Comparison of ENCODE assay signal across 10 cellular contexts in the genomic region with DNA sequence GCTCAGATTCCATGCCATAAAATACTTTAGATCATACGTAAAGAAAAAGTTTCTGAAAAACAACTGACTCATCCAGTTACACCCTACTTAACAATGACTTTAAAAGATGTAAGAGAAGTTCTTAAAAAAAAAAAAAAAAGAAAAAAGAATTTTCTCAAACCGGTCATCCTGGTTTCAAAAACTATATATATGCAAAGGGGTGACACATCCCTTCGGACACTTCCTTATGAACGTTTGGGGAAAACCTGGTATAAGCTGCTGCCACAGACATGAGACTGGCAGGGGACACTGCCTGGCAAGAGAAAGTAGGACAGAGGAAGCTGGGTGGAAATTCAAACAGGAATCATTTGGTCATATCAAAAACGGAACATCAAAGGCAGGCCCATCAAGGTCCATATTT.
DNase-seq lines count a peak whose midpoint lies in the region; ATAC-seq and TF ChIP-seq lines count a peak whose summit lies in the region.
"Had no signal": no experiment of that assay in that cellular context is flagged by ENCODE, and none has a peak within 500 bp of the region (broad histone marks: within the 10 kb centered on the region; RNA-seq: fewer than 3 reads in every experiment).

No MANE protein-coding gene starts in this region.

- peaks cover 20% of the 10 kb centered on the region for H3K4me1 Mint-ChIP-seq in MCF 10A (ENCODE audit: insufficient read depth, unreplicated experiment)
- H3K4me1 Mint-ChIP-seq in activated T-helper 1 cell treated with anti-CD3 and anti-CD28 coated beads, Interleukin-12 subunit alpha, Interleukin-12 subunit beta, Interleukin-2, Interleukin-4 antibody, amounts not matched to agents 30 ng/mL and 10 ng/mL and 1 ng/mL, durations not matched to agents 14 hours and 24 hours and 36 hours (ENCODE audit: low read depth), result no peaks in the 10 kb centered on the region

- H3K36me3 ChIP-seq in HCT116 (ENCODE audit: control insufficient read depth in 1 of 2, insufficient read depth in 2 of 2, low read length in 2 of 2), result no peaks in the 10 kb centered on the region
- H3K36me3 ChIP-seq in left ventricle myocardium inferior, result no peaks in the 10 kb centered on the region
- no peaks in the 10 kb centered on the region for H3K36me3 ChIP-seq in stomach

- CTCF ChIA-PET in HCT116 (lab: Charles Lee), result no interaction called here
- CTCF ChIA-PET in MCF 10A (lab: Yijun Ruan, JAX), result interaction anchor here (0.8 kb wide), 1 partner anchor 1811 kb away, joined by 4 read pairs; no protein-coding TSS in a partner anchor

- peaks cover 0 to 7% of the 10 kb centered on the region in 2 experiments; a peak in 2 of 4 replicates for H3K4me1 ChIP-seq in HCT116 (ENCODE audit: control insufficient read depth in 1 of 2, insufficient read depth in 2 of 2, low read length in 2 of 2)
- H3K4me1 ChIP-seq in left ventricle myocardium inferior, result peaks cover 76% of the 10 kb centered on the region
- H3K4me1 ChIP-seq in stomach, result peaks cover 0 to 42% (median 16%) of the 10 kb centered on the region in 4 donors

- H3K36me3 Mint-ChIP-seq in MCF 10A (ENCODE audit: insufficient read depth, unreplicated experiment), result no peaks in the 10 kb centered on the region
- H3K36me3 Mint-ChIP-seq in activated T-helper 1 cell treated with anti-CD3 and anti-CD28 coated beads, Interleukin-12 subunit alpha, Interleukin-12 subunit beta, Interleukin-2, Interleukin-4 antibody, amounts not matched to agents 30 ng/mL and 10 ng/mL and 1 ng/mL, durations not matched to agents 14 hours and 24 hours and 36 hours (ENCODE audit: low read depth), result no peaks in the 10 kb centered on the region

- H3K9me2 ChIP-seq in HCT116 (ENCODE audit: insufficient read depth), result no peaks in the 10 kb centered on the region

- H3K9me3 Mint-ChIP-seq in MCF 10A (ENCODE audit: unreplicated experiment), result no peaks in the 10 kb centered on the region
- peaks cover 6% of the 10 kb centered on the region for H3K9me3 Mint-ChIP-seq in activated T-helper 1 cell treated with anti-CD3 and anti-CD28 coated beads, Interleukin-12 subunit alpha, Interleukin-12 subunit beta, Interleukin-2, Interleukin-4 antibody, amounts not matched to agents 30 ng/mL and 10 ng/mL and 1 ng/mL, durations not matched to agents 14 hours and 24 hours and 36 hours

- H3K9ac ChIP-seq in HCT116 (ENCODE audit: low read length), result no peak overlapping the region

- no peaks in the 10 kb centered on the region for H3K27me3 Mint-ChIP-seq in MCF 10A (ENCODE audit: insufficient read depth, unreplicated experiment)
- peaks cover 6% of the 10 kb centered on the region for H3K27me3 Mint-ChIP-seq in activated T-helper 1 cell treated with anti-CD3 and anti-CD28 coated beads, Interleukin-12 subunit alpha, Interleukin-12 subunit beta, Interleukin-2, Interleukin-4 antibody, amounts not matched to agents 30 ng/mL and 10 ng/mL and 1 ng/mL, durations not matched to agents 14 hours and 24 hours and 36 hours (ENCODE audit: insufficient read depth)

- H3K4me3 Mint-ChIP-seq in MCF 10A (ENCODE audit: unreplicated experiment), result peak overlapping the region; percentile 35
- no peak overlapping the region for H3K4me3 Mint-ChIP-seq in activated T-helper 1 cell treated with anti-CD3 and anti-CD28 coated beads, Interleukin-12 subunit alpha, Interleukin-12 subunit beta, Interleukin-2, Interleukin-4 antibody, amounts not matched to agents 30 ng/mL and 10 ng/mL and 1 ng/mL, durations not matched to agents 14 hours and 24 hours and 36 hours
- H3K4me3 Mint-ChIP-seq: brain had no signal

- TF ChIP-seq RAD21 in HCT116 (IDR thresholded peaks at IDR 0.05; ENCODE audit: low read depth), result no peak

- no peak for TF ChIP-seq EP300 in stomach (IDR thresholded peaks at IDR 0.05)

- intact Hi-C loops in HCT116 (cut with micrococcal nuclease), result no loop called here
- intact Hi-C loops in MCF 10A (cut with micrococcal nuclease), result no loop called here
- intact Hi-C loops in left ventricle myocardium inferior (cut with micrococcal nuclease), result no loop called here
- intact Hi-C loops in stomach (cut with DNase I; ENCODE audit: low total_unique reads), result no loop called here
- intact Hi-C loops in activated T-helper 1 cell treated with anti-CD3 and anti-CD28 coated beads, Interleukin-12 subunit alpha, Interleukin-12 subunit beta, Interleukin-2, Interleukin-4 antibody, amounts not matched to agents 30 ng/mL and 10 ng/mL and 1 ng/mL, durations not matched to agents 14 hours and 24 hours and 36 hours (cut with micrococcal nuclease), result no loop called here

- no peak for ATAC-seq in HCT116
- no peak for ATAC-seq in HG03039 (IDR thresholded peaks at IDR 0.05; ENCODE audit: unreplicated experiment)

- RAD21 ChIA-PET in HCT116 (lab: Charles Lee; ENCODE audit: low non-redundant PET in 1 of 2, low total read pairs in 2 of 2, uncharacterized antibody in 2 of 2, unreplicated experiment in 2 of 2), result no interaction called here

- BruUV-seq in HCT116 (replicated peaks; lab: Mats Ljungman, UMichigan) (no TSS peak), MCF 10A (replicated peaks; lab: Mats Ljungman, UMichigan) (no TSS peak)

- POLR2A ChIA-PET in HCT116 (lab: Charles Lee), result no interaction called here
- POLR2A ChIA-PET in MCF 10A (lab: Yijun Ruan, JAX), result interaction anchor here (0.6 to 3.6 kb wide), 10 partner anchors 10 to 1059 kb away, joined by 3 to 20 read pairs (median 4); a partner anchor contains a TSS

- DNase-seq in HCT116 (ENCODE audit: low read depth, low spot score), result no peak
- DNase-seq in MCF 10A (ENCODE audit: unreplicated experiment), result peak; percentile 44
- DNase-seq in left ventricle myocardium inferior, result no peak
- DNase-seq in substantia nigra (lab: John Stamatoyannopoulos, UW), result no peak
- DNase-seq in stomach, result no peak
- DNase-seq in activated T-helper 1 cell treated with anti-CD3 and anti-CD28 coated beads, Interleukin-12 subunit alpha, Interleukin-12 subunit beta, Interleukin-2, Interleukin-4 antibody, amounts not matched to agents 30 ng/mL and 10 ng/mL and 1 ng/mL, durations not matched to agents 14 hours and 24 hours and 36 hours (ENCODE audit: low spot score), result no peak
- no peak for DNase-seq in NCI-H187 treated with DMSO at 0.1 percent for 48 hours (lab: John Stamatoyannopoulos, UW)

- H3K27ac Mint-ChIP-seq in MCF 10A (ENCODE audit: low read depth, unreplicated experiment), result peak overlapping the region; percentile 97
- no peak overlapping the region for H3K27ac Mint-ChIP-seq in activated T-helper 1 cell treated with anti-CD3 and anti-CD28 coated beads, Interleukin-12 subunit alpha, Interleukin-12 subunit beta, Interleukin-2, Interleukin-4 antibody, amounts not matched to agents 30 ng/mL and 10 ng/mL and 1 ng/mL, durations not matched to agents 14 hours and 24 hours and 36 hours

- H3K9me3 ChIP-seq in HCT116 (ENCODE audit: control insufficient read depth in 1 of 2, insufficient read depth in 1 of 2, low read depth in 1 of 2, low read length in 2 of 2) (no peaks in the 10 kb centered on the region), left ventricle myocardium inferior (replicated peaks) (no peaks in the 10 kb centered on the region), stomach (no peaks in the 10 kb centered on the region)

- TF ChIP-seq POLR2A in HCT116 (IDR thresholded peaks at IDR 0.05; ENCODE audit: borderline replicate concordance, extremely low read depth, insufficient read depth, insufficient read length) (no peak), stomach (IDR thresholded peaks at IDR 0.05) (no peak)

- peak overlapping the region; percentile 29 for H3K4me2 ChIP-seq in HCT116 (ENCODE audit: low read length)

- H3K27ac ChIP-seq in HCT116 (ENCODE audit: low read depth, low read length) (no peak overlapping the region), left ventricle myocardium inferior (replicated peaks) (peak overlapping the region; percentile 68), substantia nigra (ENCODE audit: low read depth, low read length, poor library complexity, severe bottlenecking) (peak overlapping the region; percentile 16), stomach (peak overlapping the region in 2 of 5 donors; percentile 55 to 64)
- H3K27ac ChIP-seq: SK-N-MC had no signal

- H3K79me2 ChIP-seq in HCT116 (ENCODE audit: insufficient read depth, low read length), result 0 out of 2 replicates have a peak, but pooled peaks cover 5% of the 10 kb centered on the region

- H3K27me3 ChIP-seq in HCT116 (ENCODE audit: insufficient read depth, low read length) (no peaks in the 10 kb centered on the region), left ventricle myocardium inferior (ENCODE audit: low read depth) (no peaks in the 10 kb centered on the region), stomach (no peaks in the 10 kb centered on the region)

- WGBS in stomach, 5 donors, result 31 to 33% (median 33%) methylated on average over 5 of the region's 5 CpGs

- no peak for TF ChIP-seq CTCF in HCT116 (IDR thresholded peaks at IDR 0.05 in 2 of 3, conservative IDR thresholded peaks at IDR 0.05 in 1 of 3; ENCODE audit: borderline replicate concordance in 1 of 3, insufficient read depth in 1 of 3, low read depth in 2 of 3, low read length in 2 of 3)
- no peak for TF ChIP-seq CTCF in MCF 10A (IDR thresholded peaks at IDR 0.05; ENCODE audit: unreplicated experiment)
- no peak for TF ChIP-seq CTCF in left ventricle myocardium inferior (IDR thresholded peaks at IDR 0.05; ENCODE audit: borderline replicate concordance)
- TF ChIP-seq CTCF in stomach (IDR thresholded peaks at IDR 0.05), result no peak

- no peak overlapping the region for H2AFZ ChIP-seq in HCT116 (ENCODE audit: low read depth, low read length, poor library complexity, severe bottlenecking)

- H3K4me3 ChIP-seq in HCT116 (replicated peaks in 1 of 2; ENCODE audit: low read depth in 1 of 2, low read length in 2 of 2) (no peak overlapping the region), left ventricle myocardium inferior (no peak overlapping the region), stomach (no peak overlapping the region)
- H3K4me3 ChIP-seq: SK-N-MC had no signal

- H4K20me1 ChIP-seq in HCT116 (ENCODE audit: insufficient read depth), result no peaks in the 10 kb centered on the region

TF ChIP-seq in HCT116, 20 proteins besides CTCF, POLR2A, EP300 and RAD21 (continues in another document):
- no peak for TF ChIP-seq FOSL1 (IDR thresholded peaks at IDR 0.05; ENCODE audit: low read depth)
- no peak for TF ChIP-seq YY1 (IDR thresholded peaks at IDR 0.05; ENCODE audit: extremely low read depth, insufficient replicate concordance, low read depth, low read length)
- TF ChIP-seq EGR1 (IDR thresholded peaks at IDR 0.05; ENCODE audit: low read depth), result no peak
- TF ChIP-seq ZFX (IDR thresholded peaks at IDR 0.05), result no peak
- no peak for TF ChIP-seq CEBPB (IDR thresholded peaks at IDR 0.05; ENCODE audit: low read depth)
